ENCODE assay signal across 8 cellular contexts in the genomic region with DNA sequence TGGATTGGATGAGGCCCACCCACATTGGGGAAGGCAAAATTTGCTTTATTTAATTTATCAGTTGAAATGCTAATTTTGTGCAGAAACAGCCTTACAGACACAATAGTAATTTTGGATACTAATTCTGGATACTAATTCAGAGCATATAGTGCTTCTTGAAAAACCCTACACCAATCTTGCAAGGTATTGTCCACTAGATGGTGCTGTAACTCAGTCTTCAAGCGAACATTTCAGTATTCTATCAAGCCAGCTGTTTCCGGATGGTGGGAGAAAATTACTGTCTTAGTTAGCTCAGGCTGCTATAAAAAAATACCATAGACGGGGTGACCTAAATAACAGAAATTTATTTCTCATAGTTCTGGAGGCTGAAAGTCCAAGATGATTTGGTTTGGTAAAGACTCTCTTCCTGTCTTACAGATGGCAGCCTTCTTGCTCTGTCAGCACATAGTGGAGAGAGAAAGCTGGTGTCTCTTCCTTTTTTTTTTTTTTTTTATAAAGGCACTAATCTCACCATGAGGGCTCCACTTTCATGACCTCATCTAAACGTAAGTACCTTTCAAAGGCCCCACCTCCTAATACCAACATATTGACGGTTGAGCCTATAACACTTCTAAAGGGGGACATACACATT.
A peak's percentile ranks its signal among the peaks of the same experiment; 100 is the strongest.
DNase-seq lines count a peak whose midpoint lies in the region; ATAC-seq, FAIRE-seq and TF ChIP-seq lines count a peak whose summit lies in the region.

No MANE protein-coding gene starts in this region.

- 0 out of 2 replicates have a peak, but pooled peaks cover 3% of the 10 kb centered on the region for H3K4me1 ChIP-seq in OCI-LY3 (ENCODE audit: low read length)

- no peaks in the 10 kb centered on the region for H4K20me1 ChIP-seq in OCI-LY3 (ENCODE audit: insufficient read depth, low read length)

- H3K4me3 ChIP-seq in OCI-LY3 (ENCODE audit: low read length) (peak overlapping the region; percentile 57), fibroblast of pulmonary artery (replicated peaks; ENCODE audit: low read depth, low read length) (no peak overlapping the region)

- no peaks in the 10 kb centered on the region for H3K27me3 ChIP-seq in OCI-LY3 (ENCODE audit: low read depth, low read length)

- intact Hi-C loops in left colon (cut with DNase I, micrococcal nuclease): no loop called here

- no peak overlapping the region for H3K27ac ChIP-seq in OCI-LY3 (ENCODE audit: low read length)

- peak; percentile 58 for FAIRE-seq in urothelium cell line (lab: Jason Lieb, UNC)

- peak; percentile 11 for DNase-seq in COLO829 (ENCODE audit: low spot score)
- DNase-seq in fibroblast of pulmonary artery (ENCODE audit: low read depth): peak; percentile 62
- peak; percentile 28 for DNase-seq in urothelium cell line (ENCODE audit: low spot score)
- DNase-seq in cortex of kidney (lab: John Stamatoyannopoulos, UW): no peak
- DNase-seq in left colon: no peak

- TF ChIP-seq CTCF in OCI-LY3 (IDR thresholded peaks at IDR 0.05; ENCODE audit: low read depth, low read length) (peak; percentile 83), fibroblast of pulmonary artery (IDR thresholded peaks at IDR 0.05; ENCODE audit: low read length, missing control alignments) (peak; percentile 52)

- H3K9ac ChIP-seq in OCI-LY3 (ENCODE audit: low read length): no peak overlapping the region

- no peaks in the 10 kb centered on the region for H3K36me3 ChIP-seq in OCI-LY3 (replicated peaks; ENCODE audit: low read depth, low read length)

- H3K9me3 ChIP-seq in OCI-LY3 (ENCODE audit: insufficient read depth, low read length): no peaks in the 10 kb centered on the region

- no peaks in the 10 kb centered on the region for H3K79me2 ChIP-seq in OCI-LY3 (ENCODE audit: low read length)

- H2AFZ ChIP-seq in OCI-LY3 (ENCODE audit: low read depth, low read length): no peak overlapping the region

- peak overlapping the region; percentile 50 for H3K4me2 ChIP-seq in OCI-LY3 (ENCODE audit: low read length)

- ATAC-seq in HG02642 (IDR thresholded peaks at IDR 0.05; ENCODE audit: poor library complexity, unreplicated experiment) (peak; percentile 56), GM18909 (IDR thresholded peaks at IDR 0.05; ENCODE audit: poor library complexity, unreplicated experiment) (no peak), left colon (no peak)

Comparison
In these comparisons a context has a peak if more than half of its experiments do, and no peak if none do; other contexts are left out.
1. DNase-seq: peak in COLO829 (single experiment), fibroblast of pulmonary artery (single experiment) and urothelium cell line (single experiment); none in cortex of kidney (single experiment) and left colon (0 of 2).